In the genomic region with DNA sequence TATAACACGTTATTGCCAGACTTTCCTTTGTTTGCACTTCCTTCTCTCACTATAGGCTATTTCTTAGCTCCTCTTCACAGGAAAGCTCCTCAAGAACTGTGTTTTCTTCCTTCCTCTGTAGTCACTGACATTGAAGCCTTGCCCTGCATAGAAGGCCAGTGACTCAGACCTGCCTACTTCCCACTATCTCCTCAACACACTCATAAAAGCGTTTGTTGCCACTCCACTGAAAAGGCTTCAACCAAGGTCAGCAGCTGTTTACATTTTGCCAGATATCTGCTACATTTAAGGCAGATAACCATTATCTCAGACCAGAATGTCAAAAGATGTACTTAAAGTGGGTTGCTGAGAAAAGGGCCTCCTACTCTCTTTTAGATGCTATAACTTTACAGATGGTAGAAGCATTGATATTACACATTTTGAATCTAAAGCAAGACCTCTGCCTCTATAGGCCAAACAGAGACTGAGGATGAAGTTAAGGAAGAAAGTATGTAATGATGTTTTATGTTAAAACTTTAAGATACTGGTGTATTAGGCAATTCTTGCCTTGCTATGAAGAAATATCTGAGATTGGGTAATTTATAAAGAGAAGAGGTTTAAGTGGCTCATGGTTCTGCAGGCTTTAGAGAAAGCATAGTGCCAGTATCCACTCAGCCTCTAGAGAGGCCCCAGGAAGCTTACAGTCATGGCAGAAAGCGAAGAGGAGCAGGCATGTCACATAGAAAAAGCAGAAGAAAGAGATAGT, we compare ENCODE assay signal across 12 cellular contexts.
DNase-seq lines count a peak whose midpoint lies in the region; ATAC-seq, FAIRE-seq and TF ChIP-seq lines count a peak whose summit lies in the region.
"Had no signal": no experiment of that assay in that cellular context is flagged by ENCODE, and none has a peak within 500 bp of the region (broad histone marks: within the 10 kb centered on the region; RNA-seq: fewer than 3 reads in every experiment).

No MANE protein-coding gene starts in this region.

- TF ChIP-seq EP300 in HepG2 (IDR thresholded peaks at IDR 0.05; ENCODE audit: low read depth in 2 of 2, low read length in 2 of 2) (no peak), HepG2 (CRISPR knock-in tag; IDR thresholded peaks at IDR 0.05; ENCODE audit: borderline replicate concordance) (no peak)

- no peak for TF ChIP-seq POLR2A in HepG2 (IDR thresholded peaks at IDR 0.05; ENCODE audit: insufficient read depth in 1 of 2, low read depth in 2 of 2, low read length in 2 of 2)
- no peak for TF ChIP-seq POLR2A in GM12891 (IDR thresholded peaks at IDR 0.05; ENCODE audit: low read depth, low read length)

- intact Hi-C loops in HepG2 (cut with micrococcal nuclease; ENCODE audit: unreplicated experiment): no loop called here

- H4K20me1 ChIP-seq in HepG2 (ENCODE audit: insufficient read depth, low read length): no peaks in the 10 kb centered on the region

- in situ Hi-C loops in brain microvascular endothelial cell (cut with HindIII; ENCODE audit: low pct_ligation_motif_present, low sequenced_read_pairs) (no loop called here), HepG2 (cut with HindIII; ENCODE audit: extremely low pct_ligation_motif_present, low pct_unique_long_range_greater_than_20kb) (no loop called here), KBM-7 (cut with MboI; ENCODE audit: low pct_unique_long_range_greater_than_20kb, low sequenced_read_pairs) (no loop called here)

- TF ChIP-seq CTCF in brain microvascular endothelial cell (IDR thresholded peaks at IDR 0.05; ENCODE audit: low read depth, low read length, missing control alignments): no peak
- TF ChIP-seq CTCF in HepG2 (CRISPR knock-in tag; IDR thresholded peaks at IDR 0.05): no peak

- H3K4ac ChIP-seq in neuronal stem cell (ENCODE audit: low read length): no peak overlapping the region

- H2AFZ ChIP-seq in HepG2 (ENCODE audit: low read length) (no peak overlapping the region), neuronal stem cell (ENCODE audit: low read length) (no peak overlapping the region)

- FAIRE-seq in HepG2 (lab: Jason Lieb, UNC) (no peak), GM12891 (lab: Jason Lieb, UNC) (no peak)

- WGBS in HepG2 (ENCODE audit: low lambda C conversion rate): 4% methylated on average over 3 of the region's 3 CpGs
- no CpG with 5 or more reads among the region's 3 CpGs for WGBS in neuronal stem cell (ENCODE audit: extremely low coverage in 2 of 2, insufficient read length in 2 of 2, insufficient replicate concordance in 1 of 2), 2 donors

- H2BK120ac ChIP-seq in neuronal stem cell (ENCODE audit: low read depth, low read length): no peak overlapping the region

- no peak overlapping the region for H3K14ac ChIP-seq in neuronal stem cell (ENCODE audit: low read length)

- H3K9me3 ChIP-seq in HepG2 (ENCODE audit: low read length) (peaks cover 76% of the 10 kb centered on the region), neuronal stem cell (replicated peaks in 1 of 2; ENCODE audit: control insufficient read depth in 2 of 2, insufficient read depth in 1 of 2, low read depth in 1 of 2, low read length in 2 of 2) (peaks cover 0 to 4% of the 10 kb centered on the region in 2 donors)
- H3K9me3 ChIP-seq: left ventricle myocardium inferior had no signal

- H3K4me1 ChIP-seq in HepG2 (ENCODE audit: insufficient read depth, low read length) (no peaks in the 10 kb centered on the region), neuronal stem cell (ENCODE audit: control insufficient read depth in 2 of 2, insufficient read depth in 1 of 2, low read depth in 1 of 2, low read length in 2 of 2) (no peaks in the 10 kb centered on the region)
- H3K4me1 ChIP-seq: left ventricle myocardium inferior had no signal

- H3K4me2 ChIP-seq in HepG2 (ENCODE audit: low read depth, low read length) (no peak overlapping the region), neuronal stem cell (ENCODE audit: insufficient read depth, low read length, poor library complexity, severe bottlenecking) (no peak overlapping the region)

- POLR2A ChIA-PET in HepG2 (lab: Yijun Ruan, JAX): no interaction called here

- no peak overlapping the region for H3K27ac ChIP-seq in brain microvascular endothelial cell
- no peak overlapping the region for H3K27ac ChIP-seq in HepG2 (ENCODE audit: extremely low read length, insufficient read depth, low read length)
- no peak overlapping the region for H3K27ac ChIP-seq in neuronal stem cell (replicated peaks; ENCODE audit: low read length)
- H3K27ac ChIP-seq: left ventricle myocardium inferior had no signal

- no peak overlapping the region for H3K18ac ChIP-seq in neuronal stem cell (ENCODE audit: low read length)

- H2BK5ac ChIP-seq in neuronal stem cell (ENCODE audit: low read length): no peak overlapping the region

- H3K23ac ChIP-seq in neuronal stem cell (ENCODE audit: low read depth, low read length, poor library complexity): no peak overlapping the region

- H2BK15ac ChIP-seq in neuronal stem cell (ENCODE audit: low read length): no peak overlapping the region

- H3K27me3 ChIP-seq in brain microvascular endothelial cell (replicated peaks) (no peaks in the 10 kb centered on the region), HepG2 (ENCODE audit: control insufficient read depth in 1 of 2, insufficient read depth in 2 of 2, low read length in 2 of 2) (no peaks in the 10 kb centered on the region; a peak in 1 of 5 replicates), neuronal stem cell (ENCODE audit: control insufficient read depth in 3 of 3, insufficient read depth in 3 of 3, low read depth in 1 of 3, low read length in 3 of 3) (no peaks in the 10 kb centered on the region)

- H4K8ac ChIP-seq in neuronal stem cell (ENCODE audit: low read depth, low read length): no peak overlapping the region

- no TSS peak for BruUV-seq in HepG2 (replicated peaks; lab: Mats Ljungman, UMichigan)

- H3K4me3 ChIP-seq in brain microvascular endothelial cell (ENCODE audit: low read depth, low read length) (no peak overlapping the region), HepG2 (replicated peaks in 1 of 3; ENCODE audit: insufficient read depth in 1 of 3, low read depth in 2 of 3, low read length in 3 of 3) (no peak overlapping the region), neuronal stem cell (ENCODE audit: low read length in 2 of 2) (no peak overlapping the region)
- H3K4me3 ChIP-seq: left ventricle myocardium inferior had no signal

- H3K9ac ChIP-seq in HepG2 (ENCODE audit: insufficient read depth, low read depth, low read length) (no peak overlapping the region), neuronal stem cell (ENCODE audit: low read depth, low read length, poor library complexity) (no peak overlapping the region)

- DNase-seq in AML-193 (lab: John Stamatoyannopoulos, UW) (peak; percentile 6 to 12), Kasumi-1 (lab: John Stamatoyannopoulos, UW) (peak; percentile 67 to 80), brain microvascular endothelial cell (peak; percentile 70), HepG2 (ENCODE audit: low spot score) (no peak), GM12891 (ENCODE audit: insufficient read length, low spot score) (no peak), KBM-7 (no peak), neuronal stem cell (ENCODE audit: low spot score) (no peak)
- DNase-seq: CD4-positive, CD25-positive, alpha-beta regulatory T cell; left ventricle myocardium inferior; NCI-H1092 treated with DMSO at 0.1 percent for 48 hours; retina had no signal

- H2AK5ac ChIP-seq in neuronal stem cell (ENCODE audit: low read depth, low read length): no peak overlapping the region

- no peak for TF ChIP-seq RAD21 in HepG2 (CRISPR knock-in tag; IDR thresholded peaks at IDR 0.05)

- H4K91ac ChIP-seq in neuronal stem cell (ENCODE audit: low read depth, low read length, poor library complexity): no peak overlapping the region

- H3K36me3 ChIP-seq in brain microvascular endothelial cell (replicated peaks) (no peaks in the 10 kb centered on the region), HepG2 (replicated peaks in 1 of 2; ENCODE audit: control insufficient read depth in 1 of 2, insufficient read depth in 2 of 2, low read length in 2 of 2) (no peaks in the 10 kb centered on the region), neuronal stem cell (replicated peaks in 1 of 2; ENCODE audit: control insufficient read depth in 2 of 2, insufficient read depth in 2 of 2, low read length in 2 of 2) (no peaks in the 10 kb centered on the region)
- H3K36me3 ChIP-seq: left ventricle myocardium inferior had no signal

- CTCF ChIA-PET in HepG2 (lab: Yijun Ruan, JAX; ENCODE audit: low intra/inter-chr PET ratio, low total read pairs): no interaction called here

- no peaks in the 10 kb centered on the region for H3K79me2 ChIP-seq in HepG2 (ENCODE audit: insufficient read depth, low read length)

- no peak overlapping the region for H2BK12ac ChIP-seq in neuronal stem cell (ENCODE audit: low read length)

- H3K79me1 ChIP-seq in neuronal stem cell (ENCODE audit: low read depth, low read length): no peaks in the 10 kb centered on the region

- ATAC-seq in HepG2 (no peak), HG03442 (IDR thresholded peaks at IDR 0.05; ENCODE audit: unreplicated experiment) (no peak)

TF ChIP-seq in HepG2, 621 proteins besides CTCF, POLR2A, EP300 and RAD21:
- TF ChIP-seq CEBPB (IDR thresholded peaks at IDR 0.05; ENCODE audit: borderline replicate concordance, low read depth, low read length) (0 out of 2 replicates have a peak, but pooled peaks have one; percentile 12), BRCA1 (CRISPR knock-in tag; IDR thresholded peaks at IDR 0.05) (no peak)

TF ChIP-seq in GM12891, 5 proteins besides CTCF, POLR2A, EP300 and RAD21:
- TF ChIP-seq SPI1 (IDR thresholded peaks at IDR 0.05; ENCODE audit: low read depth, low read length) (no peak), PAX5 (IDR thresholded peaks at IDR 0.05; ENCODE audit: insufficient read depth, low read length, severe bottlenecking) (no peak), POLR2AphosphoS5 (IDR thresholded peaks at IDR 0.05; ENCODE audit: low read depth, low read length) (no peak), POU2F2 (IDR thresholded peaks at IDR 0.05; ENCODE audit: low read depth, low read length) (no peak), TAF1 (IDR thresholded peaks at IDR 0.05; ENCODE audit: low read depth, low read length) (no peak)

Comparison
In these comparisons a context has a peak if more than half of its experiments do, and no peak if none do; other contexts are left out.
1. DNase-seq: peak in AML-193 (2 of 2), Kasumi-1 (2 of 2) and brain microvascular endothelial cell (single experiment); none in HepG2 (single experiment), GM12891 (single experiment), KBM-7 (single experiment) and neuronal stem cell (single experiment).